Comparison of ENCODE assay signal across 13 cellular contexts in genomic region chr5:136073714-136074113, GRCh38. TPM values are rescaled to one million over a fixed set of nuclear protein-coding genes. Genes with fewer than 3 reads are reported as not detected.
DNase-seq lines count a peak whose midpoint lies in the region; ATAC-seq, FAIRE-seq and TF ChIP-seq lines count a peak whose summit lies in the region.
"Had no signal": no experiment of that assay in that cellular context is flagged by ENCODE, and none has a peak within 500 bp of the region (broad histone marks: within the 10 kb centered on the region; RNA-seq: fewer than 3 reads in every experiment).

No MANE protein-coding gene starts in this region.

- no peaks in the 10 kb centered on the region for H3K27me3 Mint-ChIP-seq in Caco-2 (ENCODE audit: insufficient read depth, unreplicated experiment)

- H3K36me3 ChIP-seq in Caco-2 (ENCODE audit: control insufficient read depth, insufficient read depth, low read length) (no peaks in the 10 kb centered on the region; the same call in 1 of the 2 replicates), mucosa of descending colon (ENCODE audit: low read depth) (no peaks in the 10 kb centered on the region)
- H3K36me3 ChIP-seq: cardiac muscle cell had no signal

- FAIRE-seq in D721Med (lab: Jason Lieb, UNC), result no peak

- no peaks in the 10 kb centered on the region for H3K27me3 ChIP-seq in Caco-2 (replicated peaks; ENCODE audit: control insufficient read depth, insufficient read depth, low read length)

- intact Hi-C loops in Caco-2 (cut with micrococcal nuclease; ENCODE audit: unreplicated experiment), result no loop called here
- intact Hi-C loops in mucosa of descending colon (cut with DNase I, micrococcal nuclease), result no loop called here

- peak; percentile 80 for ATAC-seq in GM19043 (IDR thresholded peaks at IDR 0.05; ENCODE audit: low read depth, unreplicated experiment)
- peak; percentile 90 for ATAC-seq in HG02588 (IDR thresholded peaks at IDR 0.05; ENCODE audit: unreplicated experiment)
- ATAC-seq in HG03378 (IDR thresholded peaks at IDR 0.05; ENCODE audit: unreplicated experiment), result peak; percentile 75
- no peak for ATAC-seq in mucosa of descending colon
- ATAC-seq: esophagus mucosa, GM23338 had no signal

- peaks cover 24% of the 10 kb centered on the region for H3K9me3 Mint-ChIP-seq in Caco-2 (ENCODE audit: unreplicated experiment)
- H3K9me3 Mint-ChIP-seq: GM23338 had no signal

- no peak overlapping the region for H3K4me3 ChIP-seq in Caco-2 (ENCODE audit: low read depth, low read length)
- no peak overlapping the region for H3K4me3 ChIP-seq in mucosa of descending colon
- H3K4me3 ChIP-seq: cardiac muscle cell, GM23338 had no signal

- H3K27ac Mint-ChIP-seq in Caco-2 (ENCODE audit: unreplicated experiment), result peak overlapping the region; percentile 15
- H3K27ac Mint-ChIP-seq: GM23338 had no signal

- TF ChIP-seq CTCF in Caco-2 (IDR thresholded peaks at IDR 0.05; ENCODE audit: insufficient read depth in 1 of 2, low read depth in 1 of 2, low read length in 1 of 2, severe bottlenecking in 1 of 2, unreplicated experiment in 1 of 2), result no peak
- TF ChIP-seq CTCF in mucosa of descending colon (IDR thresholded peaks at IDR 0.05), result no peak
- no peak for TF ChIP-seq CTCF in D721Med (IDR thresholded peaks at IDR 0.05; ENCODE audit: insufficient read depth, missing control alignments)

- POLR2A ChIA-PET in Caco-2 (lab: Charles Lee), result interaction anchor here (0.5 kb wide), 1 partner anchor 24 kb away, joined by 4 read pairs; no protein-coding TSS in a partner anchor

- no TSS peak for BruUV-seq in Caco-2 (replicated peaks; lab: Mats Ljungman, UMichigan)

- H3K9me3 ChIP-seq in Caco-2, result peaks cover 6% of the 10 kb centered on the region
- H3K9me3 ChIP-seq in mucosa of descending colon, result no peaks in the 10 kb centered on the region

- peaks cover 17% of the 10 kb centered on the region for H3K4me1 Mint-ChIP-seq in Caco-2 (ENCODE audit: low read depth, unreplicated experiment)

- DNase-seq in Caco-2 (no peak), NCI-H2029 (lab: John Stamatoyannopoulos, UW) (no peak), mucosa of descending colon (no peak), SHP77 (lab: John Stamatoyannopoulos, UW) (no peak), D721Med (ENCODE audit: insufficient read length, low spot score) (no peak)
- DNase-seq: IMR-90, NCI-H2171 treated with DMSO at 0.1 percent for 48 hours had no signal

- H3K4me1 ChIP-seq in Caco-2 (peaks cover 24% of the 10 kb centered on the region), mucosa of descending colon (ENCODE audit: low read depth) (no peaks in the 10 kb centered on the region)

- no peaks in the 10 kb centered on the region for H3K36me3 Mint-ChIP-seq in Caco-2 (ENCODE audit: insufficient read depth, unreplicated experiment)

- CTCF ChIA-PET in Caco-2 (lab: Charles Lee), result interaction anchor here (1.2 kb wide), 1 partner anchor 9 kb away, joined by 4 read pairs; no protein-coding TSS in a partner anchor

- H3K4me3 Mint-ChIP-seq in Caco-2 (ENCODE audit: unreplicated experiment), result no peak overlapping the region
- H3K4me3 Mint-ChIP-seq: GM23338 had no signal

RNA-seq across cellular contexts. Expression of gene TGFBI, which starts 44.9 kb away (rescaled TPM):
- total RNA-seq in Caco-2 (2022) (131 and 142 TPM in 2 replicates), mucosa of descending colon (10 to 100 TPM; 26.8 to 77.1 (median 47.0) TPM)

RNA-seq across cellular contexts. Expression of gene SMAD5, which starts 58.9 kb away (rescaled TPM):
- total RNA-seq in Caco-2 (2022) (141 and 142 TPM in 2 replicates), mucosa of descending colon (10 to 100 TPM; 39.7 to 79.8 (median 42.0) TPM)
